In genomic region chr17:39408360-39408759, GRCh38 we compare ENCODE assay signal across 22 cellular contexts.
"Had no signal": no experiment of that assay in that cellular context is flagged by ENCODE, and none has a peak within 500 bp of the region (broad histone marks: within the 10 kb centered on the region; RNA-seq: fewer than 3 reads in every experiment).

No MANE protein-coding gene starts in this region.

- H3K9me3 Mint-ChIP-seq: endodermal cell; naive B cell; neural crest cell; T-helper 2 cell treated with Interferon-gamma antibody and Interleukin-4, amounts not matched to agents 5 μg/mL and 100 μg/mL, for 36 hours had no signal

- H3K27me3 ChIP-seq: breast epithelium, sigmoid colon, tibial artery had no signal

- H3K4me1 ChIP-seq: breast epithelium, lower lobe of right lung, sigmoid colon, tibial artery had no signal

- H3K27ac ChIP-seq: breast epithelium, coronary artery, epithelial cell of prostate, lower lobe of right lung, sigmoid colon, tibial artery, VCaP had no signal

- H3K27me3 Mint-ChIP-seq: activated naive CD8-positive, alpha-beta T cell; naive B cell had no signal

- H3K4me3 ChIP-seq: breast epithelium, coronary artery, lower lobe of right lung, sigmoid colon, smooth muscle cell, tibial artery had no signal

- H3K4me1 Mint-ChIP-seq: endodermal cell, neural crest cell had no signal

- DNase-seq: activated CD4-positive, CD25-positive, alpha-beta regulatory T cell treated with anti-CD3 and anti-CD28 coated beads, Interleukin-2, amount 50 U/mL, for 72 hours; activated CD8-positive, alpha-beta memory T cell treated with anti-CD3 and anti-CD28 coated beads, Interleukin-2, amount 50 U/mL, for 48 hours; activated effector memory CD4-positive, alpha-beta T cell treated with anti-CD3 and anti-CD28 coated beads, Interleukin-2, amount 50 U/mL, for 16 hours; amniotic stem cell; endodermal cell; left colon; lower lobe of right lung; naive B cell; occipital lobe; sigmoid colon; stimulated activated CD4-positive, alpha-beta T cell treated with anti-CD3 and anti-CD28 coated beads, Interleukin-15, amount 100 ng/mL, for 24 hours; stimulated activated naive CD4-positive, alpha-beta T cell; tibial artery had no signal

- H3K36me3 ChIP-seq: breast epithelium had no signal

- ATAC-seq: left colon, lower lobe of right lung, SK-N-SH treated with all-trans-retinoic acid at 6 μM for 48 hours had no signal

- H3K4me3 Mint-ChIP-seq: activated naive CD8-positive, alpha-beta T cell; endodermal cell; T-helper 2 cell treated with Interferon-gamma antibody and Interleukin-4, amounts not matched to agents 5 μg/mL and 100 μg/mL, for 36 hours had no signal

- H3K27ac Mint-ChIP-seq: endodermal cell; T-helper 2 cell treated with Interferon-gamma antibody and Interleukin-4, amounts not matched to agents 5 μg/mL and 100 μg/mL, for 36 hours had no signal

- H3K9me3 ChIP-seq: breast epithelium, lower lobe of right lung, sigmoid colon, tibial artery had no signal
